In the genomic region with DNA sequence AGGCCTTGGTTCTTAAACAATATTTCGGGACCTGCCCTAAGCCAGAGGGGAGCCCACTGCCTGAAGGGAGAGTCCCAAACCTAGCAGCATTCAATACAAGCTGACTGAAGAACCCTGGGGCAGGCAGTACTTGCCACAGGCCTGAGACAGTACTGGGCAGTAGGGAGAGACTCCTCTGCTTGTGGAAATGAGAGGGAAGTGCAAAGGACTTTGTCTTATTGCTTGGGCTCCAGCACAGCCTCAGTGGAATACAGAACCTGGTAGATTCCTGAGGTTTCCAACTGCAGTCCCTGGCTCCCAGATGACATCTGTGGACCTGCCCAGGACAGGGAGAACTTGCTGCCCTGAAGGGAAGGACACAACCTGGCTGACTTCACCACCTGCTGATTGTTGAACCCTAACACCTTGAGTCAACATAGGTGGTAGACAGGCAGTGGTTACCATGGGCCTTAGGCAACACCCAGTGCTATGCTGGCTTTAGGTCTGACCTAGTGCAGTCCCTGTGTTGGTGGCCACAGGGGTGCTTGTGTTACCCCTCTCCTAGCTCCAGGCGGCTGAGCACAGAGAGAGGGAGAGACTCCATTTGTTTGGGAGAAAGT, we compare ENCODE assay signal across 19 cellular contexts. TPM values are rescaled to one million over a fixed set of nuclear protein-coding genes. Genes with fewer than 3 reads are reported as not detected.
A peak's percentile ranks its signal among the peaks of the same experiment; 100 is the strongest.
DNase-seq lines count a peak whose midpoint lies in the region; ATAC-seq and TF ChIP-seq lines count a peak whose summit lies in the region.
"Had no signal": no experiment of that assay in that cellular context is flagged by ENCODE, and none has a peak within 500 bp of the region (broad histone marks: within the 10 kb centered on the region; RNA-seq: fewer than 3 reads in every experiment).

No MANE protein-coding gene starts in this region.

- H3K9me3 Mint-ChIP-seq in dendritic cell treated with granulocyte-macrophage colony-stimulating factor and Interleukin-4, amounts not matched to agents 40 ng/mL and 50 ng/mL, for 4 days = no peaks in the 10 kb centered on the region
- H3K9me3 Mint-ChIP-seq in mesothelial cell of epicardium = peaks cover 31% of the 10 kb centered on the region
- peaks cover 3 to 9% (median 6%) of the 10 kb centered on the region in 5 donors for H3K9me3 Mint-ChIP-seq in CD8-positive, alpha-beta memory T cell

- 0 out of 2 replicates have a peak overlapping the region, but pooled peaks have one; percentile 16 for H3K9ac ChIP-seq in HUES64 (ENCODE audit: low read depth, low read length)
- H3K9ac ChIP-seq: parathyroid adenoma had no signal

- intact Hi-C loops in dendritic cell treated with granulocyte-macrophage colony-stimulating factor and Interleukin-4, amounts not matched to agents 40 ng/mL and 50 ng/mL, for 4 days (cut with micrococcal nuclease) = loop anchor here (5.0 kb wide), 1 partner anchor 76 kb away; no protein-coding TSS in a partner anchor

- CTCF ChIA-PET in CD8-positive, alpha-beta memory T cell (lab: Charles Lee) = interaction anchor here (1.0 kb wide), 1 partner anchor 11 kb away, joined by 3 read pairs; no protein-coding TSS in a partner anchor

- peaks cover 12% of the 10 kb centered on the region for H3K4me1 ChIP-seq in ACC112 (ENCODE audit: control insufficient read depth, insufficient read depth, low read length, unreplicated experiment)
- H3K4me1 ChIP-seq in HUES64 (ENCODE audit: insufficient read depth, low read length) = peaks cover 15% of the 10 kb centered on the region
- H3K4me1 ChIP-seq in CD8-positive, alpha-beta memory T cell (ENCODE audit: insufficient read depth, low read length) = no peaks in the 10 kb centered on the region
- H3K4me1 ChIP-seq: parathyroid adenoma had no signal

- DNase-seq in mesothelial cell of epicardium (ENCODE audit: low spot score in 2 of 2, unreplicated experiment in 2 of 2) (no peak), AML-193 (lab: John Stamatoyannopoulos, UW) (no peak), NCI-H2107 (lab: John Stamatoyannopoulos, UW) (no peak)
- DNase-seq in CD8-positive, alpha-beta memory T cell = no peak
- DNase-seq: activated CD4-positive, alpha-beta T cell treated with anti-CD3 and anti-CD28 coated beads for 36 hours; activated CD8-positive, alpha-beta memory T cell treated with anti-CD3 and anti-CD28 coated beads, Interleukin-2, amount 50 U/mL, for 48 hours; CD8-positive, alpha-beta T cell; esophagus squamous epithelium; kidney; NCI-H1694; NCI-H446; stimulated activated naive CD4-positive, alpha-beta T cell; T-helper 9 cell had no signal

- H3K36me3 ChIP-seq in ACC112 (ENCODE audit: insufficient read depth, low read length) (no peaks in the 10 kb centered on the region), HUES64 (ENCODE audit: insufficient read depth, low read length) (no peaks in the 10 kb centered on the region)
- no peaks in the 10 kb centered on the region for H3K36me3 ChIP-seq in CD8-positive, alpha-beta memory T cell (ENCODE audit: insufficient read depth, low read length)
- H3K36me3 ChIP-seq: esophagus squamous epithelium, heart left ventricle had no signal

- no peak for ATAC-seq in HG03378 (IDR thresholded peaks at IDR 0.05; ENCODE audit: unreplicated experiment)
- ATAC-seq: activated CD4-positive, alpha-beta T cell treated with anti-CD3 and anti-CD28 coated beads for 36 hours; CD8-positive, alpha-beta T cell had no signal

- no peaks in the 10 kb centered on the region for H3K36me3 Mint-ChIP-seq in dendritic cell treated with granulocyte-macrophage colony-stimulating factor and Interleukin-4, amounts not matched to agents 40 ng/mL and 50 ng/mL, for 4 days (ENCODE audit: low read depth)
- peaks cover 16% of the 10 kb centered on the region for H3K36me3 Mint-ChIP-seq in mesothelial cell of epicardium
- H3K36me3 Mint-ChIP-seq in CD8-positive, alpha-beta memory T cell = peaks cover 0 to 20% (median 0%) of the 10 kb centered on the region in 3 donors
- H3K36me3 Mint-ChIP-seq: CD8-positive, alpha-beta T cell had no signal

- H3K27ac Mint-ChIP-seq in dendritic cell treated with granulocyte-macrophage colony-stimulating factor and Interleukin-4, amounts not matched to agents 40 ng/mL and 50 ng/mL, for 4 days = peak overlapping the region; percentile 93
- peak overlapping the region; percentile 25 for H3K27ac Mint-ChIP-seq in mesothelial cell of epicardium
- H3K27ac Mint-ChIP-seq in CD8-positive, alpha-beta memory T cell = no peak overlapping the region
- H3K27ac Mint-ChIP-seq: activated CD4-positive, alpha-beta T cell treated with anti-CD3 and anti-CD28 coated beads for 36 hours; CD8-positive, alpha-beta T cell had no signal

- no peaks in the 10 kb centered on the region for H3K9me3 ChIP-seq in HUES64 (ENCODE audit: insufficient read depth, low read depth, low read length)
- no peaks in the 10 kb centered on the region for H3K9me3 ChIP-seq in CD8-positive, alpha-beta memory T cell (ENCODE audit: low read length)
- H3K9me3 ChIP-seq: esophagus squamous epithelium had no signal

- peak overlapping the region; percentile 42 for H2AFZ ChIP-seq in ACC112 (ENCODE audit: low read length, unreplicated experiment)
- H2AFZ ChIP-seq: parathyroid adenoma had no signal

- H3K27ac ChIP-seq in ACC112 (ENCODE audit: low read depth, low read length) (no peak overlapping the region), HUES64 (ENCODE audit: low read depth, low read length) (peak overlapping the region; percentile 82)
- no peak overlapping the region for H3K27ac ChIP-seq in CD8-positive, alpha-beta memory T cell (ENCODE audit: low read depth, low read length)
- H3K27ac ChIP-seq: esophagus squamous epithelium, parathyroid adenoma had no signal

- POLR2A ChIA-PET in CD8-positive, alpha-beta memory T cell (lab: Charles Lee) = no interaction called here

- H3K27me3 Mint-ChIP-seq in dendritic cell treated with granulocyte-macrophage colony-stimulating factor and Interleukin-4, amounts not matched to agents 40 ng/mL and 50 ng/mL, for 4 days = no peaks in the 10 kb centered on the region
- H3K27me3 Mint-ChIP-seq in mesothelial cell of epicardium (ENCODE audit: low read depth) = no peaks in the 10 kb centered on the region
- peaks cover 11 to 29% of the 10 kb centered on the region in 2 donors for H3K27me3 Mint-ChIP-seq in CD8-positive, alpha-beta memory T cell

- H3K4me3 ChIP-seq in ACC112 (ENCODE audit: low read depth, low read length) = no peak overlapping the region
- no peak overlapping the region for H3K4me3 ChIP-seq in HUES64 (ENCODE audit: low read length)
- H3K4me3 ChIP-seq in CD8-positive, alpha-beta memory T cell (ENCODE audit: low read length) = no peak overlapping the region
- H3K4me3 ChIP-seq: esophagus squamous epithelium, heart left ventricle had no signal

- H3K27me3 ChIP-seq in ACC112 (ENCODE audit: insufficient read depth, low read length) = no peaks in the 10 kb centered on the region
- no peaks in the 10 kb centered on the region for H3K27me3 ChIP-seq in HUES64 (ENCODE audit: insufficient read depth, low read length)
- H3K27me3 ChIP-seq in CD8-positive, alpha-beta memory T cell (ENCODE audit: insufficient read depth, low read length, poor library complexity, severe bottlenecking) = no peaks in the 10 kb centered on the region
- H3K27me3 ChIP-seq: esophagus squamous epithelium, heart left ventricle had no signal

- no peak overlapping the region for H3K4me3 Mint-ChIP-seq in dendritic cell treated with granulocyte-macrophage colony-stimulating factor and Interleukin-4, amounts not matched to agents 40 ng/mL and 50 ng/mL, for 4 days
- H3K4me3 Mint-ChIP-seq in mesothelial cell of epicardium = no peak overlapping the region
- no peak overlapping the region for H3K4me3 Mint-ChIP-seq in CD8-positive, alpha-beta memory T cell
- H3K4me3 Mint-ChIP-seq: activated CD4-positive, alpha-beta T cell treated with anti-CD3 and anti-CD28 coated beads for 36 hours; CD8-positive, alpha-beta T cell had no signal

- TF ChIP-seq CTCF in mesothelial cell of epicardium (IDR thresholded peaks at IDR 0.05; ENCODE audit: unreplicated experiment) = no peak

- no peaks in the 10 kb centered on the region for H3K79me2 ChIP-seq in ACC112 (ENCODE audit: control insufficient read depth, insufficient read depth, low read length, unreplicated experiment)
- H3K79me2 ChIP-seq: parathyroid adenoma had no signal

- 67% methylated on average over 2 of the region's 2 CpGs for WGBS in HUES64

- peaks cover 25% of the 10 kb centered on the region for H3K4me1 Mint-ChIP-seq in dendritic cell treated with granulocyte-macrophage colony-stimulating factor and Interleukin-4, amounts not matched to agents 40 ng/mL and 50 ng/mL, for 4 days (ENCODE audit: low read depth)
- peaks cover 8% of the 10 kb centered on the region for H3K4me1 Mint-ChIP-seq in mesothelial cell of epicardium
- H3K4me1 Mint-ChIP-seq in CD8-positive, alpha-beta memory T cell = peaks cover 2 to 6% (median 4%) of the 10 kb centered on the region in 3 donors

RNA-seq across cellular contexts. Expression of a gene that starts 20.3 kb away (rescaled TPM):
- polyA plus RNA-seq in HUES64 (2013, experiment 1 of 2) = 2.7 TPM
- 2.5 TPM for polyA plus RNA-seq in HUES64 (2013, experiment 2 of 2)
- total RNA-seq in mesothelial cell of epicardium = 0.82 to 0.92 TPM (median 0.86 TPM) in 3 replicates
- 1 to 10 TPM in 1 of 2 experiments, under 1 TPM in 1; 0.89 to 1.4 TPM for total RNA-seq in CD8-positive, alpha-beta memory T cell
- 0.54 TPM for polyA plus RNA-seq in CD8-positive, alpha-beta memory T cell

Comparison
In these comparisons a context has a peak if more than half of its experiments do, and no peak if none do; other contexts are left out.
1. H3K27ac Mint-ChIP-seq: peak in dendritic cell treated with granulocyte-macrophage colony-stimulating factor and Interleukin-4, amounts not matched to agents 40 ng/mL and 50 ng/mL, for 4 days (single experiment) and mesothelial cell of epicardium (single experiment); none in CD8-positive, alpha-beta memory T cell (0 of 8).